ENCODE assay signal across 24 cellular contexts in the genomic region with DNA sequence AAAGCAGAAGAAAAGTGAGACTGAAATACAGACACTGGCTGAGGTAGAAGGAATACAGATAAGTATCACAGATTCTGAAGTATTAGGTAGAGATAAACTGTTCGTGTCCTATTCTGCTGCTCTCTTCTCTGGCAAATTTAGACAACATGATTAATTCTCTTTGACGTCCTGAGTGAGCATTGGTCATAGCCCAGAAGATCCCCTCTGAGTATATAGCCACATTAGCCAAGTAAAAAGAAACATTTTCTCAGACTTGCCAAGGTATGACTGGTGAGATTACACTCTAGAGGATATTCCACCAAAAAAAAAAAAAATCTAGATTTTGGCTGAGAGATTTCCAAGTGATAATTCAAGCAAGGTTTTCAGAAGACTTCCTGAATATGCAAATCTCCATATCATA.
"Had no signal": no experiment of that assay in that cellular context is flagged by ENCODE, and none has a peak within 500 bp of the region (broad histone marks: within the 10 kb centered on the region; RNA-seq: fewer than 3 reads in every experiment).

No MANE protein-coding gene starts in this region.

- H3K9me3 ChIP-seq: body of pancreas, esophagus squamous epithelium, gastrocnemius medialis, pancreas, testis, upper lobe of left lung had no signal

- H3K4me3 ChIP-seq: body of pancreas, esophagus squamous epithelium, gastrocnemius medialis, heart right ventricle, lung, pancreas, sigmoid colon, testis, upper lobe of left lung had no signal

- H3K4me3 Mint-ChIP-seq: activated CD4-positive, alpha-beta memory T cell treated with anti-CD3 and anti-CD28 coated beads, Interleukin-2, amount 10 ng/mL, durations not matched to agents 7 days and 5 days; activated T-cell treated with anti-CD3 and anti-CD28 coated beads, Interleukin-2, amount 50 U/mL, for 24 hours; stimulated activated naive CD8-positive, alpha-beta T cell treated with anti-CD3 and anti-CD28 coated beads, Interleukin-15, amount 100 ng/mL, for 72 hours; T-helper 17 cell had no signal

- H3K27ac ChIP-seq: body of pancreas, esophagus squamous epithelium, gastrocnemius medialis, heart right ventricle, pancreas, sigmoid colon, testis, upper lobe of left lung, WERI-Rb-1 had no signal

- H3K27me3 ChIP-seq: body of pancreas, esophagus squamous epithelium, gastrocnemius medialis, heart right ventricle, pancreas, sigmoid colon, testis, upper lobe of left lung had no signal

- H3K27me3 Mint-ChIP-seq: activated CD4-positive, alpha-beta memory T cell treated with anti-CD3 and anti-CD28 coated beads, Interleukin-2, amount 10 ng/mL, durations not matched to agents 7 days and 5 days had no signal

- ATAC-seq: body of pancreas; gastrocnemius medialis; heart right ventricle; stimulated activated naive CD8-positive, alpha-beta T cell treated with anti-CD3 and anti-CD28 coated beads, Interleukin-15, amount 100 ng/mL, for 72 hours; T-helper 17 cell had no signal

- H3K4me1 ChIP-seq: gastrocnemius medialis, heart right ventricle, sigmoid colon, testis had no signal

- H3K4me1 Mint-ChIP-seq: activated CD4-positive, alpha-beta memory T cell treated with anti-CD3 and anti-CD28 coated beads, Interleukin-2, amount 10 ng/mL, durations not matched to agents 7 days and 5 days; stimulated activated naive CD8-positive, alpha-beta T cell treated with anti-CD3 and anti-CD28 coated beads, Interleukin-15, amount 100 ng/mL, for 72 hours; T-helper 17 cell had no signal

- DNase-seq: activated CD4-positive, alpha-beta memory T cell treated with anti-CD3 and anti-CD28 coated beads, Interleukin-2, amount 10 ng/mL, durations not matched to agents 7 days and 5 days; activated effector memory CD4-positive, alpha-beta T cell treated with Interleukin-2 at 50 U/mL for 16 hours; activated naive CD4-positive, alpha-beta T cell treated with anti-CD3 and anti-CD28 coated beads, Interleukin-2, amount 50 U/mL, for 16 hours; activated T-cell treated with anti-CD3 and anti-CD28 coated beads, Interleukin-2, amount 50 U/mL, for 24 hours; amniotic stem cell; central memory CD4-positive, alpha-beta T cell; cortex of kidney; effector CD4-positive, alpha-beta T cell; esophagus squamous epithelium; gastrocnemius medialis; heart right ventricle; islet precursor cell; midbrain; pancreas; sigmoid colon; stimulated activated CD4-positive, alpha-beta T cell treated with anti-CD3 and anti-CD28 coated beads, Interleukin-1b, Interleukin-23, amount 100 ng/mL, for 48 hours; stimulated activated naive CD8-positive, alpha-beta T cell treated with anti-CD3 and anti-CD28 coated beads, Interleukin-15, amount 100 ng/mL, for 72 hours; T-helper 17 cell; testis; upper lobe of left lung; WERI-Rb-1 had no signal

- H3K27ac Mint-ChIP-seq: activated CD4-positive, alpha-beta memory T cell treated with anti-CD3 and anti-CD28 coated beads, Interleukin-2, amount 10 ng/mL, durations not matched to agents 7 days and 5 days; activated T-cell treated with anti-CD3 and anti-CD28 coated beads, Interleukin-2, amount 50 U/mL, for 24 hours; stimulated activated naive CD8-positive, alpha-beta T cell treated with anti-CD3 and anti-CD28 coated beads, Interleukin-15, amount 100 ng/mL, for 72 hours; T-helper 17 cell had no signal

- FAIRE-seq: endothelial cell of umbilical vein, pancreas had no signal

- H3K9me3 Mint-ChIP-seq: activated CD4-positive, alpha-beta memory T cell treated with anti-CD3 and anti-CD28 coated beads, Interleukin-2, amount 10 ng/mL, durations not matched to agents 7 days and 5 days; stimulated activated naive CD8-positive, alpha-beta T cell treated with anti-CD3 and anti-CD28 coated beads, Interleukin-15, amount 100 ng/mL, for 72 hours had no signal

- H3K36me3 ChIP-seq: esophagus squamous epithelium, gastrocnemius medialis, heart right ventricle, pancreas, sigmoid colon, upper lobe of left lung, WERI-Rb-1 had no signal
